In the genomic region with DNA sequence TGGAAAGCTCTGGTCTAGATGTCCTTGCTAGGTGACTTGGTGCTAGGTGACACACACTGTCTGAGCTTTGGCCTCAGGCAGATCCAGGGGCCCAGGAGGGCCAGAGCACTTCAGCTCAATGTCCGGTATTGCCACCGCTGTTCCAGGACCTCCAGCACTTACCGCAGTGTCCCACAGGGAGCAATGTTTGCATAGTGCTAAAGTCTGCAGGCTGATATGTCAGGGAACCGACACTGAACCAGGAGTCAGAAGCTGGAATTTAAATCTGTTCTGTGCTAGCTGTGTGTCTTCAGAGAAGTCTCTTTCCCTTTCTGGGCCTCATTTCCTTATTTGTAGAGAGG, we compare ENCODE assay signal across 1 cellular context.
TF ChIP-seq lines count a peak whose summit lies in the region.

No MANE protein-coding gene starts in this region.

TF ChIP-seq in HepG2, 621 proteins besides CTCF, POLR2A, EP300 and RAD21 (continued from another document and continues in another):
- TF ChIP-seq, protein P1, sequence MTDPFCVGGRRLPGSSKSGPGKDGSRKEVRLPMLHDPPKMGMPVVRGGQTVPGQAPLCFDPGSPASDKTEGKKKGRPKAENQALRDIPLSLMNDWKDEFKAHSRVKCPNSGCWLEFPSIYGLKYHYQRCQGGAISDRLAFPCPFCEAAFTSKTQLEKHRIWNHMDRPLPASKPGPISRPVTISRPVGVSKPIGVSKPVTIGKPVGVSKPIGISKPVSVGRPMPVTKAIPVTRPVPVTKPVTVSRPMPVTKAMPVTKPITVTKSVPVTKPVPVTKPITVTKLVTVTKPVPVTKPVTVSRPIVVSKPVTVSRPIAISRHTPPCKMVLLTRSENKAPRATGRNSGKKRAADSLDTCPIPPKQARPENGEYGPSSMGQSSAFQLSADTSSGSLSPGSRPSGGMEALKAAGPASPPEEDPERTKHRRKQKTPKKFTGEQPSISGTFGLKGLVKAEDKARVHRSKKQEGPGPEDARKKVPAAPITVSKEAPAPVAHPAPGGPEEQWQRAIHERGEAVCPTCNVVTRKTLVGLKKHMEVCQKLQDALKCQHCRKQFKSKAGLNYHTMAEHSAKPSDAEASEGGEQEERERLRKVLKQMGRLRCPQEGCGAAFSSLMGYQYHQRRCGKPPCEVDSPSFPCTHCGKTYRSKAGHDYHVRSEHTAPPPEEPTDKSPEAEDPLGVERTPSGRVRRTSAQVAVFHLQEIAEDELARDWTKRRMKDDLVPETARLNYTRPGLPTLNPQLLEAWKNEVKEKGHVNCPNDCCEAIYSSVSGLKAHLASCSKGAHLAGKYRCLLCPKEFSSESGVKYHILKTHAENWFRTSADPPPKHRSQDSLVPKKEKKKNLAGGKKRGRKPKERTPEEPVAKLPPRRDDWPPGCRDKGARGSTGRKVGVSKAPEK (CRISPR knock-in tag; IDR thresholded peaks at IDR 0.05; ENCODE audit: borderline replicate concordance) = peak; percentile 35; the same call in 1 of the 2 replicates
- TF ChIP-seq, protein P2, sequence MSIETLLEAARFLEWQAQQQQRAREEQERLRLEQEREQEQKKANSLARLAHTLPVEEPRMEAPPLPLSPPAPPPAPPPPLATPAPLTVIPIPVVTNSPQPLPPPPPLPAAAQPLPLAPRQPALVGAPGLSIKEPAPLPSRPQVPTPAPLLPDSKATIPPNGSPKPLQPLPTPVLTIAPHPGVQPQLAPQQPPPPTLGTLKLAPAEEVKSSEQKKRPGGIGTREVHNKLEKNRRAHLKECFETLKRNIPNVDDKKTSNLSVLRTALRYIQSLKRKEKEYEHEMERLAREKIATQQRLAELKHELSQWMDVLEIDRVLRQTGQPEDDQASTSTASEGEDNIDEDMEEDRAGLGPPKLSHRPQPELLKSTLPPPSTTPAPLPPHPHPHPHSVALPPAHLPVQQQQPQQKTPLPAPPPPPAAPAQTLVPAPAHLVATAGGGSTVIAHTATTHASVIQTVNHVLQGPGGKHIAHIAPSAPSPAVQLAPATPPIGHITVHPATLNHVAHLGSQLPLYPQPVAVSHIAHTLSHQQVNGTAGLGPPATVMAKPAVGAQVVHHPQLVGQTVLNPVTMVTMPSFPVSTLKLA (IDR thresholded peaks at IDR 0.05) = no peak
- TF ChIP-seq, protein P3, sequence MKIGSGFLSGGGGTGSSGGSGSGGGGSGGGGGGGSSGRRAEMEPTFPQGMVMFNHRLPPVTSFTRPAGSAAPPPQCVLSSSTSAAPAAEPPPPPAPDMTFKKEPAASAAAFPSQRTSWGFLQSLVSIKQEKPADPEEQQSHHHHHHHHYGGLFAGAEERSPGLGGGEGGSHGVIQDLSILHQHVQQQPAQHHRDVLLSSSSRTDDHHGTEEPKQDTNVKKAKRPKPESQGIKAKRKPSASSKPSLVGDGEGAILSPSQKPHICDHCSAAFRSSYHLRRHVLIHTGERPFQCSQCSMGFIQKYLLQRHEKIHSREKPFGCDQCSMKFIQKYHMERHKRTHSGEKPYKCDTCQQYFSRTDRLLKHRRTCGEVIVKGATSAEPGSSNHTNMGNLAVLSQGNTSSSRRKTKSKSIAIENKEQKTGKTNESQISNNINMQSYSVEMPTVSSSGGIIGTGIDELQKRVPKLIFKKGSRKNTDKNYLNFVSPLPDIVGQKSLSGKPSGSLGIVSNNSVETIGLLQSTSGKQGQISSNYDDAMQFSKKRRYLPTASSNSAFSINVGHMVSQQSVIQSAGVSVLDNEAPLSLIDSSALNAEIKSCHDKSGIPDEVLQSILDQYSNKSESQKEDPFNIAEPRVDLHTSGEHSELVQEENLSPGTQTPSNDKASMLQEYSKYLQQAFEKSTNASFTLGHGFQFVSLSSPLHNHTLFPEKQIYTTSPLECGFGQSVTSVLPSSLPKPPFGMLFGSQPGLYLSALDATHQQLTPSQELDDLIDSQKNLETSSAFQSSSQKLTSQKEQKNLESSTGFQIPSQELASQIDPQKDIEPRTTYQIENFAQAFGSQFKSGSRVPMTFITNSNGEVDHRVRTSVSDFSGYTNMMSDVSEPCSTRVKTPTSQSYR (CRISPR knock-in tag; IDR thresholded peaks at IDR 0.05; ENCODE audit: borderline replicate concordance) = peak; percentile 43; the same call in 1 of the 2 replicates
- TF ChIP-seq, protein P4, sequence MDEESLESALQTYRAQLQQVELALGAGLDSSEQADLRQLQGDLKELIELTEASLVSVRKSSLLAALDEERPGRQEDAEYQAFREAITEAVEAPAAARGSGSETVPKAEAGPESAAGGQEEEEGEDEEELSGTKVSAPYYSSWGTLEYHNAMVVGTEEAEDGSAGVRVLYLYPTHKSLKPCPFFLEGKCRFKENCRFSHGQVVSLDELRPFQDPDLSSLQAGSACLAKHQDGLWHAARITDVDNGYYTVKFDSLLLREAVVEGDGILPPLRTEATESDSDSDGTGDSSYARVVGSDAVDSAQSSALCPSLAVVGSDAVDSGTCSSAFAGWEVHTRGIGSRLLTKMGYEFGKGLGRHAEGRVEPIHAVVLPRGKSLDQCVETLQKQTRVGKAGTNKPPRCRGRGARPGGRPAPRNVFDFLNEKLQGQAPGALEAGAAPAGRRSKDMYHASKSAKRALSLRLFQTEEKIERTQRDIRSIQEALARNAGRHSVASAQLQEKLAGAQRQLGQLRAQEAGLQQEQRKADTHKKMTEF (CRISPR knock-in tag; IDR thresholded peaks at IDR 0.05) = peak; percentile 58; the same call in 1 of the 2 replicates
- TF ChIP-seq, protein P5, sequence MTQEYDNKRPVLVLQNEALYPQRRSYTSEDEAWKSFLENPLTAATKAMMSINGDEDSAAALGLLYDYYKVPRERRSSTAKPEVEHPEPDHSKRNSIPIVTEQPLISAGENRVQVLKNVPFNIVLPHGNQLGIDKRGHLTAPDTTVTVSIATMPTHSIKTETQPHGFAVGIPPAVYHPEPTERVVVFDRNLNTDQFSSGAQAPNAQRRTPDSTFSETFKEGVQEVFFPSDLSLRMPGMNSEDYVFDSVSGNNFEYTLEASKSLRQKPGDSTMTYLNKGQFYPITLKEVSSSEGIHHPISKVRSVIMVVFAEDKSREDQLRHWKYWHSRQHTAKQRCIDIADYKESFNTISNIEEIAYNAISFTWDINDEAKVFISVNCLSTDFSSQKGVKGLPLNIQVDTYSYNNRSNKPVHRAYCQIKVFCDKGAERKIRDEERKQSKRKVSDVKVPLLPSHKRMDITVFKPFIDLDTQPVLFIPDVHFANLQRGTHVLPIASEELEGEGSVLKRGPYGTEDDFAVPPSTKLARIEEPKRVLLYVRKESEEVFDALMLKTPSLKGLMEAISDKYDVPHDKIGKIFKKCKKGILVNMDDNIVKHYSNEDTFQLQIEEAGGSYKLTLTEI (CRISPR knock-in tag; conservative IDR thresholded peaks at IDR 0.05) = no peak
- TF ChIP-seq DNMT1 (CRISPR knock-in tag; IDR thresholded peaks at IDR 0.05) = no peak
- peak; percentile 80; the same call in 1 of the 2 replicates for TF ChIP-seq ZMYM2 (CRISPR knock-in tag; IDR thresholded peaks at IDR 0.05)
- TF ChIP-seq, protein P6, sequence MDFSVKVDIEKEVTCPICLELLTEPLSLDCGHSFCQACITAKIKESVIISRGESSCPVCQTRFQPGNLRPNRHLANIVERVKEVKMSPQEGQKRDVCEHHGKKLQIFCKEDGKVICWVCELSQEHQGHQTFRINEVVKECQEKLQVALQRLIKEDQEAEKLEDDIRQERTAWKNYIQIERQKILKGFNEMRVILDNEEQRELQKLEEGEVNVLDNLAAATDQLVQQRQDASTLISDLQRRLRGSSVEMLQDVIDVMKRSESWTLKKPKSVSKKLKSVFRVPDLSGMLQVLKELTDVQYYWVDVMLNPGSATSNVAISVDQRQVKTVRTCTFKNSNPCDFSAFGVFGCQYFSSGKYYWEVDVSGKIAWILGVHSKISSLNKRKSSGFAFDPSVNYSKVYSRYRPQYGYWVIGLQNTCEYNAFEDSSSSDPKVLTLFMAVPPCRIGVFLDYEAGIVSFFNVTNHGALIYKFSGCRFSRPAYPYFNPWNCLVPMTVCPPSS (IDR thresholded peaks at IDR 0.05) = no peak
- TF ChIP-seq ZNF253 (CRISPR knock-in tag; IDR thresholded peaks at IDR 0.05; ENCODE audit: borderline replicate concordance) = no peak
- TF ChIP-seq SNRNP70 (IDR thresholded peaks at IDR 0.05; ENCODE audit: low read depth, low read length) = no peak
- TF ChIP-seq ZNF20 (CRISPR knock-in tag; IDR thresholded peaks at IDR 0.05) = no peak
- TF ChIP-seq, protein P7, sequence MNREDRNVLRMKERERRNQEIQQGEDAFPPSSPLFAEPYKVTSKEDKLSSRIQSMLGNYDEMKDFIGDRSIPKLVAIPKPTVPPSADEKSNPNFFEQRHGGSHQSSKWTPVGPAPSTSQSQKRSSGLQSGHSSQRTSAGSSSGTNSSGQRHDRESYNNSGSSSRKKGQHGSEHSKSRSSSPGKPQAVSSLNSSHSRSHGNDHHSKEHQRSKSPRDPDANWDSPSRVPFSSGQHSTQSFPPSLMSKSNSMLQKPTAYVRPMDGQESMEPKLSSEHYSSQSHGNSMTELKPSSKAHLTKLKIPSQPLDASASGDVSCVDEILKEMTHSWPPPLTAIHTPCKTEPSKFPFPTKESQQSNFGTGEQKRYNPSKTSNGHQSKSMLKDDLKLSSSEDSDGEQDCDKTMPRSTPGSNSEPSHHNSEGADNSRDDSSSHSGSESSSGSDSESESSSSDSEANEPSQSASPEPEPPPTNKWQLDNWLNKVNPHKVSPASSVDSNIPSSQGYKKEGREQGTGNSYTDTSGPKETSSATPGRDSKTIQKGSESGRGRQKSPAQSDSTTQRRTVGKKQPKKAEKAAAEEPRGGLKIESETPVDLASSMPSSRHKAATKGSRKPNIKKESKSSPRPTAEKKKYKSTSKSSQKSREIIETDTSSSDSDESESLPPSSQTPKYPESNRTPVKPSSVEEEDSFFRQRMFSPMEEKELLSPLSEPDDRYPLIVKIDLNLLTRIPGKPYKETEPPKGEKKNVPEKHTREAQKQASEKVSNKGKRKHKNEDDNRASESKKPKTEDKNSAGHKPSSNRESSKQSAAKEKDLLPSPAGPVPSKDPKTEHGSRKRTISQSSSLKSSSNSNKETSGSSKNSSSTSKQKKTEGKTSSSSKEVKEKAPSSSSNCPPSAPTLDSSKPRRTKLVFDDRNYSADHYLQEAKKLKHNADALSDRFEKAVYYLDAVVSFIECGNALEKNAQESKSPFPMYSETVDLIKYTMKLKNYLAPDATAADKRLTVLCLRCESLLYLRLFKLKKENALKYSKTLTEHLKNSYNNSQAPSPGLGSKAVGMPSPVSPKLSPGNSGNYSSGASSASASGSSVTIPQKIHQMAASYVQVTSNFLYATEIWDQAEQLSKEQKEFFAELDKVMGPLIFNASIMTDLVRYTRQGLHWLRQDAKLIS (CRISPR knock-in tag; IDR thresholded peaks at IDR 0.05) = no peak
- no peak for TF ChIP-seq MXD4 (CRISPR knock-in tag; IDR thresholded peaks at IDR 0.05)
- TF ChIP-seq, protein P8, sequence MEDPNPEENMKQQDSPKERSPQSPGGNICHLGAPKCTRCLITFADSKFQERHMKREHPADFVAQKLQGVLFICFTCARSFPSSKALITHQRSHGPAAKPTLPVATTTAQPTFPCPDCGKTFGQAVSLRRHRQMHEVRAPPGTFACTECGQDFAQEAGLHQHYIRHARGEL (CRISPR knock-in tag; IDR thresholded peaks at IDR 0.05) = no peak
- 0 out of 2 replicates have a peak, but pooled peaks have one; percentile 31 for TF ChIP-seq ZSCAN12 (CRISPR knock-in tag; IDR thresholded peaks at IDR 0.05)
- TF ChIP-seq, protein P9, sequence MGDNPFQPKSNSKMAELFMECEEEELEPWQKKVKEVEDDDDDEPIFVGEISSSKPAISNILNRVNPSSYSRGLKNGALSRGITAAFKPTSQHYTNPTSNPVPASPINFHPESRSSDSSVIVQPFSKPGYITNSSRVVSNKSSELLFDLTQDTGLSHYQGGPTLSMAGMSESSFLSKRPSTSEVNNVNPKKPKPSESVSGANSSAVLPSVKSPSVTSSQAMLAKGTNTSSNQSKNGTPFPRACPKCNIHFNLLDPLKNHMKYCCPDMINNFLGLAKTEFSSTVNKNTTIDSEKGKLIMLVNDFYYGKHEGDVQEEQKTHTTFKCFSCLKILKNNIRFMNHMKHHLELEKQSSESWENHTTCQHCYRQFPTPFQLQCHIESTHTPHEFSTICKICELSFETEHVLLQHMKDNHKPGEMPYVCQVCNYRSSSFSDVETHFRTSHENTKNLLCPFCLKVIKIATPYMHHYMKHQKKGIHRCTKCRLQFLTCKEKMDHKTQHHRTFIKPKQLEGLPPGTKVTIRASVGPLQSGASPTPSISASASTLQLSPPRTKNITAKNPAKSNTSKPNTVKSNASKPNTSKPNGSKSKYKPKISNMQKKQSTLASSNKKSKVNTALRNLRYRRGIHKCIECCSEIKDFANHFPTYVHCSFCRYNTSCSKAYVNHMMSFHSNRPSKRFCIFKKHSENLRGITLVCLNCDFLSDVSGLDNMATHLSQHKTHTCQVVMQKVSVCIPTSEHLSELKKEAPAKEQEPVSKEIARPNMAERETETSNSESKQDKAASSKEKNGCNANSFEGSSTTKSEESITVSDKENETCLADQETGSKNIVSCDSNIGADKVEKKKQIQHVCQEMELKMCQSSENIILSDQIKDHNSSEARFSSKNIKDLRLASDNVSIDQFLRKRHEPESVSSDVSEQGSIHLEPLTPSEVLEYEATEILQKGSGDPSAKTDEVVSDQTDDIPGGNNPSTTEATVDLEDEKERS (CRISPR knock-in tag; IDR thresholded peaks at IDR 0.05) = peak; percentile 27; the same call in 1 of the 2 replicates
- TF ChIP-seq ATF1 (CRISPR knock-in tag; IDR thresholded peaks at IDR 0.05) = no peak
- no peak for TF ChIP-seq NCOA5 (CRISPR knock-in tag; IDR thresholded peaks at IDR 0.05)
- TF ChIP-seq, protein P10, sequence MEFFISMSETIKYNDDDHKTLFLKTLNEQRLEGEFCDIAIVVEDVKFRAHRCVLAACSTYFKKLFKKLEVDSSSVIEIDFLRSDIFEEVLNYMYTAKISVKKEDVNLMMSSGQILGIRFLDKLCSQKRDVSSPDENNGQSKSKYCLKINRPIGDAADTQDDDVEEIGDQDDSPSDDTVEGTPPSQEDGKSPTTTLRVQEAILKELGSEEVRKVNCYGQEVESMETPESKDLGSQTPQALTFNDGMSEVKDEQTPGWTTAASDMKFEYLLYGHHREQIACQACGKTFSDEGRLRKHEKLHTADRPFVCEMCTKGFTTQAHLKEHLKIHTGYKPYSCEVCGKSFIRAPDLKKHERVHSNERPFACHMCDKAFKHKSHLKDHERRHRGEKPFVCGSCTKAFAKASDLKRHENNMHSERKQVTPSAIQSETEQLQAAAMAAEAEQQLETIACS (CRISPR knock-in tag; IDR thresholded peaks at IDR 0.05) = no peak
- peak; percentile 99 for TF ChIP-seq SALL1 (CRISPR knock-in tag; IDR thresholded peaks at IDR 0.05)
- TF ChIP-seq U2AF2 (IDR thresholded peaks at IDR 0.05; ENCODE audit: low read depth, low read length) = no peak
- no peak for TF ChIP-seq NR2F2 (IDR thresholded peaks at IDR 0.05; ENCODE audit: borderline replicate concordance, low read depth)
- TF ChIP-seq, protein P11, sequence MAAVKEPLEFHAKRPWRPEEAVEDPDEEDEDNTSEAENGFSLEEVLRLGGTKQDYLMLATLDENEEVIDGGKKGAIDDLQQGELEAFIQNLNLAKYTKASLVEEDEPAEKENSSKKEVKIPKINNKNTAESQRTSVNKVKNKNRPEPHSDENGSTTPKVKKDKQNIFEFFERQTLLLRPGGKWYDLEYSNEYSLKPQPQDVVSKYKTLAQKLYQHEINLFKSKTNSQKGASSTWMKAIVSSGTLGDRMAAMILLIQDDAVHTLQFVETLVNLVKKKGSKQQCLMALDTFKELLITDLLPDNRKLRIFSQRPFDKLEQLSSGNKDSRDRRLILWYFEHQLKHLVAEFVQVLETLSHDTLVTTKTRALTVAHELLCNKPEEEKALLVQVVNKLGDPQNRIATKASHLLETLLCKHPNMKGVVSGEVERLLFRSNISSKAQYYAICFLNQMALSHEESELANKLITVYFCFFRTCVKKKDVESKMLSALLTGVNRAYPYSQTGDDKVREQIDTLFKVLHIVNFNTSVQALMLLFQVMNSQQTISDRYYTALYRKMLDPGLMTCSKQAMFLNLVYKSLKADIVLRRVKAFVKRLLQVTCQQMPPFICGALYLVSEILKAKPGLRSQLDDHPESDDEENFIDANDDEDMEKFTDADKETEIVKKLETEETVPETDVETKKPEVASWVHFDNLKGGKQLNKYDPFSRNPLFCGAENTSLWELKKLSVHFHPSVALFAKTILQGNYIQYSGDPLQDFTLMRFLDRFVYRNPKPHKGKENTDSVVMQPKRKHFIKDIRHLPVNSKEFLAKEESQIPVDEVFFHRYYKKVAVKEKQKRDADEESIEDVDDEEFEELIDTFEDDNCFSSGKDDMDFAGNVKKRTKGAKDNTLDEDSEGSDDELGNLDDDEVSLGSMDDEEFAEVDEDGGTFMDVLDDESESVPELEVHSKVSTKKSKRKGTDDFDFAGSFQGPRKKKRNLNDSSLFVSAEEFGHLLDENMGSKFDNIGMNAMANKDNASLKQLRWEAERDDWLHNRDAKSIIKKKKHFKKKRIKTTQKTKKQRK (IDR thresholded peaks at IDR 0.05; ENCODE audit: low read length) = no peak
- no peak for TF ChIP-seq ZNF616 (CRISPR knock-in tag; IDR thresholded peaks at IDR 0.05; ENCODE audit: low read depth)
